Comparison of ENCODE assay signal across 9 cellular contexts in the genomic region with DNA sequence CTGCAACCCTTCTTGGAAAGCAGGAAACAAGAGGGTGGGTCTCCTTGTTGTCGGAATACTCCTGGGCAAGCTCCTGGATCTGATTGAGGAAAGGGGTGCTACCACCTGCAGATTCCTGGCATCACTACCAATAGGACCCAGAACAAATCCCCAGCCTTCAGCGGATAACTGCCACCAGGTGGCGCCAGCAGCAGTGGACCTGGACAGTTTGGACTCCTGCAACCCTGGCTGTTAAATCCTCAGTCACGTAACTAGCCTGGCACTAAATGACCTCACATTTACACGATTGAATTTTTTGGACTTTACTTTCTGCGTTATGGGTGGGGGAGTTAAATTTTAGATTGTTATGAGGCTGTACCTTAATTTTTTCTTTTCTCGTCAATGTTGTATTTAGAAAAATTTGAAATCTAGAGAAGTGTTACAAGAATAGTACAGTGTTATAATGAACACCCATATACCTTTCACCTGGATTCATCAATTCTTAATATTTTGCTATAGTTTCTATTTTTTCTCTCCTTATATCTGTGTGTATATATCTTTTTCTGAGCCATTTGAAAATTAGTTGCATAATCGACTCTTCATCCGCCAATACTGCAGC.
DNase-seq lines count a peak whose midpoint lies in the region; ATAC-seq and TF ChIP-seq lines count a peak whose summit lies in the region.
"Had no signal": no experiment of that assay in that cellular context is flagged by ENCODE, and none has a peak within 500 bp of the region (broad histone marks: within the 10 kb centered on the region; RNA-seq: fewer than 3 reads in every experiment).

No MANE protein-coding gene starts in this region.

- H3K9me3 Mint-ChIP-seq in brain = no peaks in the 10 kb centered on the region

- TF ChIP-seq CTCF in brain (conservative IDR thresholded peaks at IDR 0.05) = peak; percentile 78 to 90

- no peaks in the 10 kb centered on the region for H3K36me3 Mint-ChIP-seq in brain
- H3K36me3 Mint-ChIP-seq: immature natural killer cell had no signal

- ATAC-seq in HG02642 (IDR thresholded peaks at IDR 0.05; ENCODE audit: poor library complexity, unreplicated experiment) (peak; percentile 82), SK-N-SH treated with all-trans-retinoic acid at 6 μM for 48 hours (peak; percentile 96)

- no peak overlapping the region for H3K27ac Mint-ChIP-seq in brain
- H3K27ac Mint-ChIP-seq: immature natural killer cell had no signal

- peak; percentile 17 for DNase-seq in activated T-cell treated with anti-CD3 and anti-CD28 coated beads for 1 hour (ENCODE audit: low read depth)
- DNase-seq in activated T-cell treated with anti-CD3 and anti-CD28 coated beads for 4 hours = no peak
- peak; percentile 40 for DNase-seq in NCI-H1092 treated with DMSO at 0.1 percent for 48 hours (lab: John Stamatoyannopoulos, UW)
- DNase-seq in kidney glomerular epithelial cell (lab: John Stamatoyannopoulos, UW) = peak; percentile 69
- peak; percentile 41 for DNase-seq in stimulated activated CD4-positive, alpha-beta T cell treated with anti-CD3 and anti-CD28 coated beads, Interleukin-4, amount 100 ng/mL, for 24 hours

- H3K27me3 Mint-ChIP-seq in brain = peaks cover 4% of the 10 kb centered on the region

- H3K4me1 Mint-ChIP-seq in brain = peaks cover 30% of the 10 kb centered on the region
- H3K4me1 Mint-ChIP-seq: immature natural killer cell had no signal

- H3K4me3 Mint-ChIP-seq in brain = no peak overlapping the region
- H3K4me3 Mint-ChIP-seq: immature natural killer cell had no signal

TF ChIP-seq in SK-N-SH treated with all-trans-retinoic acid at 6 μM for 48 hours, 23 proteins besides CTCF, POLR2A, EP300 and RAD21:
- TF ChIP-seq RARB (CRISPR knock-in tag; IDR thresholded peaks at IDR 0.05) = no peak
- TF ChIP-seq, protein P1, sequence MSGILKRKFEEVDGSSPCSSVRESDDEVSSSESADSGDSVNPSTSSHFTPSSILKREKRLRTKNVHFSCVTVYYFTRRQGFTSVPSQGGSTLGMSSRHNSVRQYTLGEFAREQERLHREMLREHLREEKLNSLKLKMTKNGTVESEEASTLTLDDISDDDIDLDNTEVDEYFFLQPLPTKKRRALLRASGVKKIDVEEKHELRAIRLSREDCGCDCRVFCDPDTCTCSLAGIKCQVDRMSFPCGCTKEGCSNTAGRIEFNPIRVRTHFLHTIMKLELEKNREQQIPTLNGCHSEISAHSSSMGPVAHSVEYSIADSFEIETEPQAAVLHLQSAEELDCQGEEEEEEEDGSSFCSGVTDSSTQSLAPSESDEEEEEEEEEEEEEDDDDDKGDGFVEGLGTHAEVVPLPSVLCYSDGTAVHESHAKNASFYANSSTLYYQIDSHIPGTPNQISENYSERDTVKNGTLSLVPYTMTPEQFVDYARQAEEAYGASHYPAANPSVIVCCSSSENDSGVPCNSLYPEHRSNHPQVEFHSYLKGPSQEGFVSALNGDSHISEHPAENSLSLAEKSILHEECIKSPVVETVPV (CRISPR knock-in tag; IDR thresholded peaks at IDR 0.05) = no peak
- TF ChIP-seq SNAI2 (CRISPR knock-in tag; IDR thresholded peaks at IDR 0.05) = no peak
- no peak for TF ChIP-seq ISL1 (CRISPR knock-in tag; IDR thresholded peaks at IDR 0.05)
- TF ChIP-seq ZFP3 (CRISPR knock-in tag; IDR thresholded peaks at IDR 0.05) = no peak
- TF ChIP-seq ZC3H10 (CRISPR knock-in tag; IDR thresholded peaks at IDR 0.05) = no peak
- no peak for TF ChIP-seq ZNF70 (CRISPR knock-in tag; IDR thresholded peaks at IDR 0.05)
- no peak for TF ChIP-seq TCF4 (CRISPR knock-in tag; IDR thresholded peaks at IDR 0.05; ENCODE audit: borderline replicate concordance)
- no peak for TF ChIP-seq ZFP30 (CRISPR knock-in tag; IDR thresholded peaks at IDR 0.05)
- TF ChIP-seq, protein P2, sequence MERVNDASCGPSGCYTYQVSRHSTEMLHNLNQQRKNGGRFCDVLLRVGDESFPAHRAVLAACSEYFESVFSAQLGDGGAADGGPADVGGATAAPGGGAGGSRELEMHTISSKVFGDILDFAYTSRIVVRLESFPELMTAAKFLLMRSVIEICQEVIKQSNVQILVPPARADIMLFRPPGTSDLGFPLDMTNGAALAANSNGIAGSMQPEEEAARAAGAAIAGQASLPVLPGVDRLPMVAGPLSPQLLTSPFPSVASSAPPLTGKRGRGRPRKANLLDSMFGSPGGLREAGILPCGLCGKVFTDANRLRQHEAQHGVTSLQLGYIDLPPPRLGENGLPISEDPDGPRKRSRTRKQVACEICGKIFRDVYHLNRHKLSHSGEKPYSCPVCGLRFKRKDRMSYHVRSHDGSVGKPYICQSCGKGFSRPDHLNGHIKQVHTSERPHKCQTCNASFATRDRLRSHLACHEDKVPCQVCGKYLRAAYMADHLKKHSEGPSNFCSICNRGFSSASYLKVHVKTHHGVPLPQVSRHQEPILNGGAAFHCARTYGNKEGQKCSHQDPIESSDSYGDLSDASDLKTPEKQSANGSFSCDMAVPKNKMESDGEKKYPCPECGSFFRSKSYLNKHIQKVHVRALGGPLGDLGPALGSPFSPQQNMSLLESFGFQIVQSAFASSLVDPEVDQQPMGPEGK (CRISPR knock-in tag; IDR thresholded peaks at IDR 0.05; ENCODE audit: borderline replicate concordance) = no peak
- no peak for TF ChIP-seq TOX (CRISPR knock-in tag; IDR thresholded peaks at IDR 0.05; ENCODE audit: borderline replicate concordance)
